ENCODE assay signal across 9 cellular contexts in genomic region chr2:228318218-228318617, GRCh38.
DNase-seq lines count a peak whose midpoint lies in the region; ATAC-seq and TF ChIP-seq lines count a peak whose summit lies in the region.
"Had no signal": no experiment of that assay in that cellular context is flagged by ENCODE, and none has a peak within 500 bp of the region (broad histone marks: within the 10 kb centered on the region; RNA-seq: fewer than 3 reads in every experiment).

No MANE protein-coding gene starts in this region.

- TF ChIP-seq CTCF in DND-41 (IDR thresholded peaks at IDR 0.05; ENCODE audit: borderline replicate concordance, extremely low read depth, low read length, poor library complexity, severe bottlenecking) = peak; percentile 34

- no peaks in the 10 kb centered on the region for H3K79me2 ChIP-seq in DND-41 (ENCODE audit: insufficient read depth, low read length)

- POLR2A ChIA-PET in naive thymus-derived CD4-positive, alpha-beta T cell (lab: Charles Lee) = no interaction called here

- no peaks in the 10 kb centered on the region for H3K27me3 Mint-ChIP-seq in naive thymus-derived CD4-positive, alpha-beta T cell

- no peak overlapping the region for H3K27ac ChIP-seq in DND-41 (ENCODE audit: low read length)
- no peak overlapping the region for H3K27ac ChIP-seq in naive thymus-derived CD4-positive, alpha-beta T cell (ENCODE audit: low read depth, low read length)
- H3K27ac ChIP-seq: epithelial cell of prostate had no signal

- H3K9ac ChIP-seq in DND-41 (ENCODE audit: low read depth, low read length) = no peak overlapping the region

- peaks cover 0 to 6% (median 2%) of the 10 kb centered on the region in 11 donors for H3K9me3 Mint-ChIP-seq in naive thymus-derived CD4-positive, alpha-beta T cell

- DNase-seq in DND-41 (no peak), HT1080 (ENCODE audit: low read depth) (peak; percentile 48), T1000 (lab: John Stamatoyannopoulos, UW) (peak; percentile 7), left kidney (ENCODE audit: low read depth, low spot score) (peak; percentile 46), activated T-cell treated with anti-CD3 and anti-CD28 coated beads for 4 hours (no peak)
- no peak for DNase-seq in naive thymus-derived CD4-positive, alpha-beta T cell
- DNase-seq in activated CD4-positive, alpha-beta T cell treated with anti-CD3 and anti-CD28 coated beads for 4 hours = no peak

- H3K4me3 ChIP-seq in DND-41 (ENCODE audit: low read depth in 1 of 2, low read length in 2 of 2) = no peak overlapping the region
- H3K4me3 ChIP-seq in naive thymus-derived CD4-positive, alpha-beta T cell (ENCODE audit: low read length) = no peak overlapping the region

- H4K20me1 ChIP-seq in DND-41 (ENCODE audit: insufficient read depth, low read length) = no peaks in the 10 kb centered on the region

- H3K27ac Mint-ChIP-seq in naive thymus-derived CD4-positive, alpha-beta T cell = no peak overlapping the region

- no peak for ATAC-seq in DND-41 (ENCODE audit: insufficient read depth, low read depth)
- no peak for ATAC-seq in GM18909 (IDR thresholded peaks at IDR 0.05; ENCODE audit: poor library complexity, unreplicated experiment)
- no peak for ATAC-seq in naive thymus-derived CD4-positive, alpha-beta T cell

- H3K27me3 ChIP-seq in DND-41 (ENCODE audit: insufficient read depth, low read length, poor library complexity) = no peaks in the 10 kb centered on the region
- no peaks in the 10 kb centered on the region for H3K27me3 ChIP-seq in naive thymus-derived CD4-positive, alpha-beta T cell (ENCODE audit: control insufficient read depth in 2 of 2, insufficient read depth in 2 of 2, low read length in 2 of 2)

- H2AFZ ChIP-seq in DND-41 (ENCODE audit: low read depth, low read length) = no peak overlapping the region

- no peaks in the 10 kb centered on the region for H3K36me3 ChIP-seq in DND-41 (ENCODE audit: insufficient read depth, low read length)
- no peaks in the 10 kb centered on the region for H3K36me3 ChIP-seq in naive thymus-derived CD4-positive, alpha-beta T cell (ENCODE audit: control insufficient read depth in 2 of 3, insufficient read depth in 3 of 3, low read length in 3 of 3)

- CTCF ChIA-PET in naive thymus-derived CD4-positive, alpha-beta T cell (lab: Charles Lee) = no interaction called here

- no peaks in the 10 kb centered on the region for H3K36me3 Mint-ChIP-seq in naive thymus-derived CD4-positive, alpha-beta T cell

- no peaks in the 10 kb centered on the region for H3K4me1 Mint-ChIP-seq in naive thymus-derived CD4-positive, alpha-beta T cell

- no peaks in the 10 kb centered on the region for H3K9me3 ChIP-seq in DND-41 (ENCODE audit: insufficient read depth, low read length, severe bottlenecking)
- H3K9me3 ChIP-seq in naive thymus-derived CD4-positive, alpha-beta T cell (ENCODE audit: control insufficient read depth in 2 of 3, low read length in 3 of 3) = no peaks in the 10 kb centered on the region

- no peaks in the 10 kb centered on the region for H3K4me1 ChIP-seq in DND-41 (ENCODE audit: insufficient read depth, low read length)
- H3K4me1 ChIP-seq in naive thymus-derived CD4-positive, alpha-beta T cell (ENCODE audit: control insufficient read depth in 2 of 2, insufficient read depth in 2 of 2, low read length in 2 of 2) = no peaks in the 10 kb centered on the region

- H3K4me2 ChIP-seq in DND-41 (ENCODE audit: insufficient read depth, low read length) = no peak overlapping the region

- intact Hi-C loops in naive thymus-derived CD4-positive, alpha-beta T cell (cut with micrococcal nuclease) = no loop called here

- H3K4me3 Mint-ChIP-seq in naive thymus-derived CD4-positive, alpha-beta T cell = no peak overlapping the region

Comparison
In these comparisons a context has a peak if more than half of its experiments do, and no peak if none do; other contexts are left out.
1. DNase-seq: peak in HT1080 (single experiment), T1000 (single experiment) and left kidney (single experiment); none in DND-41 (single experiment), naive thymus-derived CD4-positive, alpha-beta T cell (0 of 9), activated T-cell treated with anti-CD3 and anti-CD28 coated beads for 4 hours (single experiment) and activated CD4-positive, alpha-beta T cell treated with anti-CD3 and anti-CD28 coated beads for 4 hours (0 of 2).